Comparison of ENCODE assay signal across 8 cellular contexts in genomic region chr18:79394438-79395307, GRCh38. TPM values are rescaled to one million over a fixed set of nuclear protein-coding genes. Genes with fewer than 3 reads are reported as not detected.
A peak's percentile ranks its signal among the peaks of the same experiment; 100 is the strongest.
DNase-seq lines count a peak whose midpoint lies in the region; FAIRE-seq and TF ChIP-seq lines count a peak whose summit lies in the region.

No MANE protein-coding gene starts in this region.

- H3K27me3 Mint-ChIP-seq in activated naive CD8-positive, alpha-beta T cell treated with anti-CD3 and anti-CD28 coated beads for 36 hours = peaks cover under 1% of the 10 kb centered on the region

- H3K9me2 ChIP-seq in OCI-LY1 (ENCODE audit: low read depth, low read length) = no peaks in the 10 kb centered on the region
- H3K9me2 ChIP-seq in hepatocyte (replicated peaks; ENCODE audit: insufficient read depth) = no peaks in the 10 kb centered on the region

- H3K4me1 ChIP-seq in OCI-LY1 (ENCODE audit: insufficient read depth, low read length, severe bottlenecking) (peaks cover 34% of the 10 kb centered on the region), hepatocyte (ENCODE audit: insufficient read depth) (peaks cover 25% of the 10 kb centered on the region), smooth muscle cell (ENCODE audit: low read depth) (peaks cover 6% of the 10 kb centered on the region)

- peaks cover 27% of the 10 kb centered on the region for H3K79me2 ChIP-seq in OCI-LY1 (ENCODE audit: insufficient read depth, low read length)
- no peaks in the 10 kb centered on the region for H3K79me2 ChIP-seq in hepatocyte
- peaks cover 28% of the 10 kb centered on the region for H3K79me2 ChIP-seq in smooth muscle cell (ENCODE audit: low read depth)

- H3K4me3 ChIP-seq in OCI-LY1 (ENCODE audit: low read depth, low read length, poor library complexity, severe bottlenecking) = peak overlapping the region; percentile 59
- no peak overlapping the region for H3K4me3 ChIP-seq in hepatocyte
- peak overlapping the region; percentile 45 for H3K4me3 ChIP-seq in smooth muscle cell

- no peak for TF ChIP-seq POLR2A in GM12892 (IDR thresholded peaks at IDR 0.05; ENCODE audit: low read depth, low read length)

- DNase-seq in GM12892 (ENCODE audit: insufficient read length) = no peak
- DNase-seq in activated naive CD8-positive, alpha-beta T cell treated with anti-CD3 and anti-CD28 coated beads for 36 hours = peak; percentile 91
- DNase-seq in hepatocyte (ENCODE audit: low spot score) = peak; percentile 64
- DNase-seq in smooth muscle cell (lab: John Stamatoyannopoulos, UW; ENCODE audit: unreplicated experiment) = peak; percentile 55
- no peak for DNase-seq in hypothalamus (lab: John Stamatoyannopoulos, UW)
- DNase-seq in mucosa of gallbladder (ENCODE audit: low spot score) = no peak
- no peak for DNase-seq in DMS153 (lab: John Stamatoyannopoulos, UW)

- H3K27me3 ChIP-seq in OCI-LY1 (ENCODE audit: insufficient read depth, low read length) (no peaks in the 10 kb centered on the region), hepatocyte (peaks cover 74% of the 10 kb centered on the region), smooth muscle cell (ENCODE audit: low read depth) (peaks cover 3% of the 10 kb centered on the region)

- H2AFZ ChIP-seq in OCI-LY1 (ENCODE audit: low read length) = no peak overlapping the region
- H2AFZ ChIP-seq in hepatocyte = peak overlapping the region; percentile 68
- H2AFZ ChIP-seq in smooth muscle cell (ENCODE audit: low read depth) = no peak overlapping the region

- peak overlapping the region; percentile 63 for H3K9ac ChIP-seq in OCI-LY1 (ENCODE audit: low read length)
- peak overlapping the region; percentile 93 for H3K9ac ChIP-seq in smooth muscle cell (ENCODE audit: low read depth)

- peaks cover 25% of the 10 kb centered on the region for H3K36me3 Mint-ChIP-seq in activated naive CD8-positive, alpha-beta T cell treated with anti-CD3 and anti-CD28 coated beads for 36 hours

- H3F3A ChIP-seq in OCI-LY1 (ENCODE audit: insufficient read depth, low read length) (peaks cover 4% of the 10 kb centered on the region; the same call in 1 of the 2 replicates), smooth muscle cell (ENCODE audit: low read depth) (peaks cover 8% of the 10 kb centered on the region)

- FAIRE-seq in GM12892 (lab: Jason Lieb, UNC) = peak; percentile 51

- H3K9me3 Mint-ChIP-seq in activated naive CD8-positive, alpha-beta T cell treated with anti-CD3 and anti-CD28 coated beads for 36 hours = no peaks in the 10 kb centered on the region

- H3K27ac Mint-ChIP-seq in activated naive CD8-positive, alpha-beta T cell treated with anti-CD3 and anti-CD28 coated beads for 36 hours = peak overlapping the region; percentile 86

- peak; percentile 16 for TF ChIP-seq CTCF in OCI-LY1 (IDR thresholded peaks at IDR 0.05; ENCODE audit: low read length)
- no peak for TF ChIP-seq CTCF in hepatocyte (IDR thresholded peaks at IDR 0.05; ENCODE audit: poor library complexity)
- TF ChIP-seq CTCF in smooth muscle cell (IDR thresholded peaks at IDR 0.05; ENCODE audit: borderline replicate concordance, insufficient read depth, poor library complexity, severe bottlenecking) = no peak

- H3K4me2 ChIP-seq in OCI-LY1 (ENCODE audit: low read length) (peak overlapping the region; percentile 95), hepatocyte (peak overlapping the region; percentile 93), smooth muscle cell (peak overlapping the region; percentile 91)

- peaks cover 24% of the 10 kb centered on the region for H3K4me1 Mint-ChIP-seq in activated naive CD8-positive, alpha-beta T cell treated with anti-CD3 and anti-CD28 coated beads for 36 hours

- 2% methylated on average over 64 of the region's 79 CpGs for WGBS in hepatocyte (ENCODE audit: low lambda C conversion rate, missing lambda C conversion rate)
- under 1% methylated on average over 69 of the region's 79 CpGs for WGBS in smooth muscle cell (ENCODE audit: low lambda C conversion rate)

- H4K20me1 ChIP-seq in OCI-LY1 (ENCODE audit: insufficient read depth, low read length) = no peaks in the 10 kb centered on the region
- no peaks in the 10 kb centered on the region for H4K20me1 ChIP-seq in hepatocyte (ENCODE audit: insufficient read depth, poor library complexity, severe bottlenecking)
- H4K20me1 ChIP-seq in smooth muscle cell (ENCODE audit: low read depth) = peaks cover 32% of the 10 kb centered on the region

- H3K4me3 Mint-ChIP-seq in activated naive CD8-positive, alpha-beta T cell treated with anti-CD3 and anti-CD28 coated beads for 36 hours = peak overlapping the region; percentile 78

- H3K9me3 ChIP-seq in OCI-LY1 (ENCODE audit: low read length) (no peaks in the 10 kb centered on the region), hepatocyte (ENCODE audit: low read depth) (no peaks in the 10 kb centered on the region), smooth muscle cell (replicated peaks; ENCODE audit: low read depth) (no peaks in the 10 kb centered on the region)

- H3K27ac ChIP-seq in OCI-LY1 (ENCODE audit: low read depth, low read length, poor library complexity, severe bottlenecking) (no peak overlapping the region), hepatocyte (peak overlapping the region; percentile 67), smooth muscle cell (ENCODE audit: low read depth) (peak overlapping the region; percentile 99)

- H3K36me3 ChIP-seq in OCI-LY1 (ENCODE audit: insufficient read depth, low read length) (peaks cover 29% of the 10 kb centered on the region), hepatocyte (replicated peaks; ENCODE audit: insufficient read depth, low read depth) (no peaks in the 10 kb centered on the region), smooth muscle cell (ENCODE audit: low read depth) (no peaks in the 10 kb centered on the region)

RNA-seq across cellular contexts. Expression of gene NFATC1, which starts 1.1 kb away (rescaled TPM):
- polyA plus RNA-seq in GM12892 (2012; ENCODE audit: missing spikeins) = 13.0 TPM
- 10 to 100 TPM; 94.2 to 98.5 TPM for total RNA-seq in activated naive CD8-positive, alpha-beta T cell treated with anti-CD3 and anti-CD28 coated beads for 36 hours
- total RNA-seq in hepatocyte (0.60 and 4.2 TPM in 2 replicates), smooth muscle cell (12.8 and 13.1 TPM in 2 replicates), mucosa of gallbladder (7.4 TPM)
- polyA plus RNA-seq in hepatocyte (11.3 and 14.7 TPM in 2 replicates), smooth muscle cell (19.2 and 20.4 TPM in 2 replicates)

Comparison
In these comparisons a context has a peak if more than half of its experiments do, and no peak if none do; other contexts are left out.
1. DNase-seq: peak in activated naive CD8-positive, alpha-beta T cell treated with anti-CD3 and anti-CD28 coated beads for 36 hours (single experiment), hepatocyte (single experiment) and smooth muscle cell (single experiment); none in GM12892 (single experiment), hypothalamus (0 of 51), mucosa of gallbladder (single experiment) and DMS153 (single experiment).
2. Peak in every context shown above with its lines, with median percentiles within 50 percentile points of each other: H3K4me2 ChIP-seq.